Comparison of ENCODE assay signal across 9 cellular contexts in the genomic region with DNA sequence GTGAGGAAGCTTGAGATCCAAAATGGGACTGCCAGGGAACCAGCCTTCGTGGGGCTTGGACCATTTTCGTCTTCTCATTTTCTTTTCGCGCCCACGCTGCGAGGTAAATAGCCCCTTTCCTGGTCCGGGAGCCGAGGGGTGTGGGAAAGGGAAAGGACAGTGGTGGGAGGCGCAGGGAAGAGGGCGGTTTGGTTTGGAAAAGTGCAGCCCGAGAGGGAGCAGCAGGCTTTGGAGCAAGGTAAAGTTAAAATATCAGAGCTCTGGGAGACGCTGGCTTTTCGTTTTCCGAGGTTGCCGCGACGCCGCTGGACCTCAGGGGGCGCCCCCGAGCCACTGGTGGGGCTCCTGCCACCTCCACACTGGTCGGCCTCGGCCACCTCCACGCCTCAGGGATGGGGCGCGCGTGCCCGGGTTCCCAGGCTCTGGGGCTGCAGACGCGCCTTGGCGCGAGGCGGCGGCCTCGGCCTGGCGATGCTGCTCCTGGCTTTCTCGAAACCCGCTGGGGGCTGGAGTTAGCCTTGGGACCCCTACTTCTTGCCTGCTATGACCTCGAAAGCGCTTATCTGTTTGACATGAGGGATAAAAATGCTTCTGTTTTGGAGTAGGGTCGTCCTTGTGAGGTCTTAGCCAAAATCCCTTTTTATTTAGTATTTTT. TPM values are rescaled to one million over a fixed set of nuclear protein-coding genes. Genes with fewer than 3 reads are reported as not detected.
DNase-seq lines count a peak whose midpoint lies in the region; ATAC-seq and TF ChIP-seq lines count a peak whose summit lies in the region.
"Had no signal": no experiment of that assay in that cellular context is flagged by ENCODE, and none has a peak within 500 bp of the region (broad histone marks: within the 10 kb centered on the region; RNA-seq: fewer than 3 reads in every experiment).

No MANE protein-coding gene starts in this region.

- no peaks in the 10 kb centered on the region for H3K4me1 ChIP-seq in OCI-LY7 (ENCODE audit: insufficient read depth, low read length, poor library complexity, severe bottlenecking)
- H3K4me1 ChIP-seq in mucosa of rectum (ENCODE audit: control insufficient read depth in 2 of 2, insufficient read depth in 2 of 2, low read length in 2 of 2), result peaks cover 15 to 17% of the 10 kb centered on the region in 2 donors
- H3K4me1 ChIP-seq in vagina, result peaks cover 28% of the 10 kb centered on the region

- no peak for TF ChIP-seq POLR2A in vagina (IDR thresholded peaks at IDR 0.05)

- intact Hi-C loops in OCI-LY7 (cut with micrococcal nuclease; ENCODE audit: unreplicated experiment), result no loop called here
- intact Hi-C loops in vagina (cut with DNase I), result loop anchor here (10.0 kb wide), 1 partner anchor 370 kb away; no protein-coding TSS in a partner anchor

- no peaks in the 10 kb centered on the region for H4K20me1 ChIP-seq in OCI-LY7 (ENCODE audit: insufficient read depth, low read length)

- H3K4me2 ChIP-seq in OCI-LY7 (ENCODE audit: low read length), result no peak overlapping the region

- H3K27me3 ChIP-seq in mucosa of rectum (ENCODE audit: control insufficient read depth in 2 of 2, insufficient read depth in 2 of 2, low read length in 2 of 2) (peaks cover 0 to 3% of the 10 kb centered on the region in 2 donors), vagina (no peaks in the 10 kb centered on the region)

- H3K9ac ChIP-seq in mucosa of rectum (ENCODE audit: low read depth in 1 of 2, low read length in 2 of 2), result peak overlapping the region; percentile 5 to 71

- H3K9me2 ChIP-seq in OCI-LY7 (ENCODE audit: insufficient read depth, low read length), result no peaks in the 10 kb centered on the region

- POLR2A ChIA-PET in OCI-LY7 (lab: Charles Lee), result interaction anchor here (1.3 kb wide), 1 partner anchor 37 kb away, joined by 3 read pairs; no protein-coding TSS in a partner anchor

- H3K79me2 ChIP-seq in OCI-LY7 (ENCODE audit: insufficient read depth, low read depth, low read length), result no peaks in the 10 kb centered on the region

- H3K36me3 ChIP-seq in OCI-LY7 (ENCODE audit: insufficient read depth, low read length) (no peaks in the 10 kb centered on the region), mucosa of rectum (ENCODE audit: control insufficient read depth in 2 of 2, insufficient read depth in 2 of 2, low read length in 2 of 2) (no peaks in the 10 kb centered on the region), vagina (no peaks in the 10 kb centered on the region)

- DNase-seq in GM12864 (ENCODE audit: low read depth) (no peak), OCI-LY7 (ENCODE audit: low spot score) (no peak), fibroblast of peridontal ligament (ENCODE audit: extremely low read depth) (peak; percentile 75), vagina (ENCODE audit: extremely low spot score in 2 of 2) (peak in 1 of 2 donors; percentile 88)
- DNase-seq: activated B cell treated with CpG ODN at 0.5 μM for 24 hours had no signal

- H3K27ac ChIP-seq in OCI-LY7 (ENCODE audit: low read depth, low read length, poor library complexity, severe bottlenecking) (no peak overlapping the region), mucosa of rectum (ENCODE audit: low read depth in 2 of 2, low read length in 2 of 2) (no peak overlapping the region), vagina (peak overlapping the region; percentile 86)

- H3K9me3 ChIP-seq in OCI-LY7 (ENCODE audit: low read length), result no peaks in the 10 kb centered on the region
- H3K9me3 ChIP-seq in mucosa of rectum (ENCODE audit: control insufficient read depth in 2 of 2, low read length in 2 of 2), result no peaks in the 10 kb centered on the region
- no peaks in the 10 kb centered on the region for H3K9me3 ChIP-seq in vagina

- H3K4me3 ChIP-seq in GM12864 (ENCODE audit: low read depth, low read length) (no peak overlapping the region), OCI-LY7 (ENCODE audit: low read depth, low read length, poor library complexity, severe bottlenecking) (no peak overlapping the region), mucosa of rectum (ENCODE audit: low read length in 2 of 2) (peak overlapping the region; percentile 83 to 85), vagina (peak overlapping the region; percentile 65 to 84)

- TF ChIP-seq CTCF in GM12864 (IDR thresholded peaks at IDR 0.05; ENCODE audit: low read depth, low read length, missing control alignments), result peak; percentile 41
- TF ChIP-seq CTCF in OCI-LY7 (conservative IDR thresholded peaks at IDR 0.05; ENCODE audit: low read length), result peak; percentile 45; the same call in 1 of the 2 replicates
- peak; percentile 27 to 78 (median 71) for TF ChIP-seq CTCF in vagina (IDR thresholded peaks at IDR 0.05)

- ATAC-seq in HG02981 (IDR thresholded peaks at IDR 0.05; ENCODE audit: unreplicated experiment) (no peak), GM21360 (IDR thresholded peaks at IDR 0.05; ENCODE audit: unreplicated experiment) (no peak), HG03280 (IDR thresholded peaks at IDR 0.05; ENCODE audit: unreplicated experiment) (no peak)

- no TSS peak for BruUV-seq in OCI-LY7 (replicated peaks; lab: Mats Ljungman, UMichigan)

- no peak overlapping the region for H2AFZ ChIP-seq in OCI-LY7 (ENCODE audit: low read length)

- CTCF ChIA-PET in OCI-LY7 (lab: Charles Lee; ENCODE audit: unreplicated experiment), result no interaction called here

RNA-seq across cellular contexts. Expression of gene PTPRG, which starts 3.2 kb away (rescaled TPM):
- total RNA-seq in OCI-LY7 (2014; rRNA removed; shearing (Covaris generic)), result 0.10 and 0.13 TPM in 2 replicates
- total RNA-seq in OCI-LY7 (2022) (0.42 and 0.70 TPM in 2 replicates), vagina (47.6 TPM)

Comparison
In these comparisons a context has a peak if more than half of its experiments do, and no peak if none do; other contexts are left out.
1. H3K4me3 ChIP-seq: peak in mucosa of rectum (2 of 2) and vagina (2 of 2); none in GM12864 (single experiment) and OCI-LY7 (single experiment).
2. RNA of gene PTPRG, which starts 3.2 kb away (total RNA-seq): 47.6 TPM in vagina (single experiment); 0.10 to 0.70 TPM in OCI-LY7; every median in the first group is over 10 times any median in the second.
3. Peak in every context shown above with its lines, with median percentiles within 50 percentile points of each other: CTCF ChIP-seq.